Comparison of ENCODE assay signal across 35 cellular contexts in genomic region chr7:77184990-77185389, GRCh38. TPM values are rescaled to one million over a fixed set of nuclear protein-coding genes. Genes with fewer than 3 reads are reported as not detected.
A peak's percentile ranks its signal among the peaks of the same experiment; 100 is the strongest.
DNase-seq lines count a peak whose midpoint lies in the region; ATAC-seq, FAIRE-seq and TF ChIP-seq lines count a peak whose summit lies in the region.
"Had no signal": no experiment of that assay in that cellular context is flagged by ENCODE, and none has a peak within 500 bp of the region (broad histone marks: within the 10 kb centered on the region; RNA-seq: fewer than 3 reads in every experiment).

No MANE protein-coding gene starts in this region.

- TF ChIP-seq CTCF in astrocyte (IDR thresholded peaks at IDR 0.05; ENCODE audit: insufficient read depth, low read depth, low read length) (no peak), gastroesophageal sphincter (IDR thresholded peaks at IDR 0.05) (no peak), thoracic aorta (IDR thresholded peaks at IDR 0.05) (no peak), hepatocyte (IDR thresholded peaks at IDR 0.05; ENCODE audit: poor library complexity) (no peak)

- H3K9me3 Mint-ChIP-seq in astrocyte (ENCODE audit: unreplicated experiment): no peaks in the 10 kb centered on the region
- no peaks in the 10 kb centered on the region for H3K9me3 Mint-ChIP-seq in stimulated activated effector memory CD8-positive, alpha-beta T cell treated with anti-CD3 and anti-CD28 coated beads, Interleukin-12 subunit alpha, Interleukin-12 subunit beta, amount 100 ng/mL, for 72 hours
- H3K9me3 Mint-ChIP-seq: neural crest cell had no signal

- H3K36me3 ChIP-seq in astrocyte (ENCODE audit: insufficient read depth, low read length) (no peaks in the 10 kb centered on the region), gastroesophageal sphincter (no peaks in the 10 kb centered on the region), thoracic aorta (no peaks in the 10 kb centered on the region), hepatocyte (replicated peaks; ENCODE audit: insufficient read depth, low read depth) (no peaks in the 10 kb centered on the region)
- H3K36me3 ChIP-seq in effector memory CD4-positive, alpha-beta T cell (ENCODE audit: control insufficient read depth, insufficient read depth, low read length): no peaks in the 10 kb centered on the region
- H3K36me3 ChIP-seq: lower lobe of right lung, ovary had no signal

- H3K36me3 Mint-ChIP-seq in astrocyte (ENCODE audit: low read depth, unreplicated experiment): no peaks in the 10 kb centered on the region
- H3K36me3 Mint-ChIP-seq in stimulated activated effector memory CD8-positive, alpha-beta T cell treated with anti-CD3 and anti-CD28 coated beads, Interleukin-12 subunit alpha, Interleukin-12 subunit beta, amount 100 ng/mL, for 72 hours: no peaks in the 10 kb centered on the region

- no peak overlapping the region for H3K27ac ChIP-seq in astrocyte (ENCODE audit: low read depth, low read length)
- peak overlapping the region; percentile 50 to 83 (median 62) for H3K27ac ChIP-seq in gastroesophageal sphincter
- H3K27ac ChIP-seq in thoracic aorta: peak overlapping the region; percentile 14 to 47
- H3K27ac ChIP-seq in hepatocyte: no peak overlapping the region
- H3K27ac ChIP-seq in effector memory CD4-positive, alpha-beta T cell (ENCODE audit: insufficient read depth, low read length, poor library complexity, severe bottlenecking): no peak overlapping the region
- H3K27ac ChIP-seq: C4-2B, epithelial cell of prostate, lower lobe of right lung, ovary, testis, VCaP had no signal

- H3K27me3 ChIP-seq in astrocyte (ENCODE audit: insufficient read depth, low read length) (no peaks in the 10 kb centered on the region), gastroesophageal sphincter (no peaks in the 10 kb centered on the region), thoracic aorta (replicated peaks; ENCODE audit: insufficient read depth) (no peaks in the 10 kb centered on the region), hepatocyte (no peaks in the 10 kb centered on the region)
- H3K27me3 ChIP-seq in effector memory CD4-positive, alpha-beta T cell (replicated peaks; ENCODE audit: control insufficient read depth, insufficient read depth, low read length, poor library complexity, severe bottlenecking): no peaks in the 10 kb centered on the region
- H3K27me3 ChIP-seq: ovary, testis had no signal

- DNase-seq in EH (ENCODE audit: low read depth): peak; percentile 15
- peak; percentile 36 for DNase-seq in astrocyte (ENCODE audit: low read depth)
- DNase-seq in thoracic aorta (ENCODE audit: low spot score): no peak
- DNase-seq in hepatocyte (ENCODE audit: low spot score): no peak
- no peak for DNase-seq in stimulated activated effector memory CD8-positive, alpha-beta T cell treated with anti-CD3 and anti-CD28 coated beads, Interleukin-12 subunit alpha, Interleukin-12 subunit beta, amount 100 ng/mL, for 72 hours (ENCODE audit: low spot score in 2 of 2)
- no peak for DNase-seq in effector memory CD4-positive, alpha-beta T cell
- DNase-seq: activated CD4-positive, alpha-beta T cell treated with anti-CD3 and anti-CD28 coated beads for 36 hours; activated CD8-positive, alpha-beta T cell treated with anti-CD3 and anti-CD28 coated beads, Interleukin-2, amount 10 ng/mL, durations not matched to agents 7 days and 5 days; activated naive CD4-positive, alpha-beta T cell treated with anti-CD3 and anti-CD28 coated beads for 36 hours; amniotic stem cell; Caco-2; effector CD4-positive, alpha-beta T cell; GOT3; lower lobe of right lung; NCI-H146; NCI-H226; NCI-H526 treated with DMSO at 0.1 percent for 48 hours; NK-92 treated with Interleukin-12 subunit alpha and Interleukin-12 subunit beta, amount 100 ng/mL, for 24 hours; ovary; SHP77; small intestine; stimulated activated naive CD8-positive, alpha-beta T cell treated with anti-CD3 and anti-CD28 coated beads, Interleukin-15, Interleukin-2, amounts not matched to agents 100 U/mL and 50 U/mL, for 24 hours; SW 1271; testis had no signal

- no peaks in the 10 kb centered on the region for H3K9me3 ChIP-seq in astrocyte (ENCODE audit: insufficient read depth, low read depth, low read length)
- H3K9me3 ChIP-seq in gastroesophageal sphincter: no peaks in the 10 kb centered on the region
- H3K9me3 ChIP-seq in thoracic aorta: no peaks in the 10 kb centered on the region
- peaks cover 3% of the 10 kb centered on the region for H3K9me3 ChIP-seq in hepatocyte (ENCODE audit: low read depth)
- H3K9me3 ChIP-seq in effector memory CD4-positive, alpha-beta T cell (ENCODE audit: control insufficient read depth, low read length): no peaks in the 10 kb centered on the region
- H3K9me3 ChIP-seq: Caco-2, lower lobe of right lung, ovary, testis had no signal

- FAIRE-seq in astrocyte (lab: Jason Lieb, UNC): no peak
- FAIRE-seq: bronchial epithelial cell, colon, frontal cortex, G401.6, GM19239, small intestine had no signal

- TF ChIP-seq EP300 in gastroesophageal sphincter (IDR thresholded peaks at IDR 0.05): no peak

- H3K27ac Mint-ChIP-seq in astrocyte (ENCODE audit: unreplicated experiment): no peak overlapping the region
- no peak overlapping the region for H3K27ac Mint-ChIP-seq in stimulated activated effector memory CD8-positive, alpha-beta T cell treated with anti-CD3 and anti-CD28 coated beads, Interleukin-12 subunit alpha, Interleukin-12 subunit beta, amount 100 ng/mL, for 72 hours
- H3K27ac Mint-ChIP-seq: activated CD4-positive, alpha-beta T cell treated with anti-CD3 and anti-CD28 coated beads for 36 hours; activated CD8-positive, alpha-beta T cell treated with anti-CD3 and anti-CD28 coated beads, Interleukin-2, amount 10 ng/mL, durations not matched to agents 7 days and 5 days; activated naive CD4-positive, alpha-beta T cell treated with anti-CD3 and anti-CD28 coated beads for 36 hours had no signal

- H3K9me2 ChIP-seq in hepatocyte (replicated peaks; ENCODE audit: insufficient read depth): no peaks in the 10 kb centered on the region

- H2AFZ ChIP-seq in astrocyte (ENCODE audit: low read depth, low read length) (no peak overlapping the region), hepatocyte (no peak overlapping the region)

- H3K4me3 ChIP-seq in astrocyte (ENCODE audit: insufficient read depth, low read depth, low read length) (no peak overlapping the region), gastroesophageal sphincter (no peak overlapping the region), thoracic aorta (no peak overlapping the region), hepatocyte (no peak overlapping the region)
- no peak overlapping the region for H3K4me3 ChIP-seq in effector memory CD4-positive, alpha-beta T cell (ENCODE audit: insufficient read depth, low read depth, low read length, poor library complexity, severe bottlenecking)
- H3K4me3 ChIP-seq: lower lobe of right lung, ovary, testis had no signal

- H3K79me2 ChIP-seq in astrocyte (ENCODE audit: insufficient read depth, low read length) (no peaks in the 10 kb centered on the region), hepatocyte (no peaks in the 10 kb centered on the region)

- WGBS in gastroesophageal sphincter (ENCODE audit: low coverage in 1 of 2), 2 donors: 7 to 17% methylated on average over 3 of the region's 3 CpGs
- WGBS in hepatocyte (ENCODE audit: low lambda C conversion rate, missing lambda C conversion rate): 64% methylated on average over 3 of the region's 3 CpGs

- H3K9ac ChIP-seq in astrocyte (ENCODE audit: low read length): no peak overlapping the region

- TF ChIP-seq POLR2A in gastroesophageal sphincter (IDR thresholded peaks at IDR 0.05): no peak

- H3K4me3 Mint-ChIP-seq in astrocyte (ENCODE audit: unreplicated experiment): no peak overlapping the region
- no peak overlapping the region for H3K4me3 Mint-ChIP-seq in stimulated activated effector memory CD8-positive, alpha-beta T cell treated with anti-CD3 and anti-CD28 coated beads, Interleukin-12 subunit alpha, Interleukin-12 subunit beta, amount 100 ng/mL, for 72 hours
- H3K4me3 Mint-ChIP-seq: activated CD4-positive, alpha-beta T cell treated with anti-CD3 and anti-CD28 coated beads for 36 hours; activated CD8-positive, alpha-beta T cell treated with anti-CD3 and anti-CD28 coated beads, Interleukin-2, amount 10 ng/mL, durations not matched to agents 7 days and 5 days; activated naive CD4-positive, alpha-beta T cell treated with anti-CD3 and anti-CD28 coated beads for 36 hours; neural crest cell had no signal

- H3K4me1 ChIP-seq in astrocyte (ENCODE audit: insufficient read depth, low read length): no peaks in the 10 kb centered on the region
- H3K4me1 ChIP-seq in gastroesophageal sphincter: peaks cover 5 to 40% (median 9%) of the 10 kb centered on the region in 3 donors
- H3K4me1 ChIP-seq in thoracic aorta (ENCODE audit: control insufficient read depth in 1 of 2, low read depth in 2 of 2): peaks cover 21 to 32% of the 10 kb centered on the region in 2 donors
- H3K4me1 ChIP-seq in hepatocyte (ENCODE audit: insufficient read depth): peaks cover 6% of the 10 kb centered on the region
- H3K4me1 ChIP-seq in effector memory CD4-positive, alpha-beta T cell (ENCODE audit: control insufficient read depth, insufficient read depth, low read length, poor library complexity, severe bottlenecking): no peaks in the 10 kb centered on the region
- H3K4me1 ChIP-seq: Caco-2, testis had no signal

- no peaks in the 10 kb centered on the region for H4K20me1 ChIP-seq in astrocyte (ENCODE audit: insufficient read depth, low read length)
- H4K20me1 ChIP-seq in hepatocyte (ENCODE audit: insufficient read depth, poor library complexity, severe bottlenecking): no peaks in the 10 kb centered on the region

- H3K4me2 ChIP-seq in astrocyte (ENCODE audit: low read length) (no peak overlapping the region), hepatocyte (no peak overlapping the region)

- H3K27me3 Mint-ChIP-seq in astrocyte (ENCODE audit: low read depth, unreplicated experiment): no peaks in the 10 kb centered on the region
- H3K27me3 Mint-ChIP-seq: activated CD4-positive, alpha-beta T cell treated with anti-CD3 and anti-CD28 coated beads for 36 hours had no signal

- no peaks in the 10 kb centered on the region for H3K4me1 Mint-ChIP-seq in astrocyte (ENCODE audit: low read depth, unreplicated experiment)
- no peaks in the 10 kb centered on the region for H3K4me1 Mint-ChIP-seq in stimulated activated effector memory CD8-positive, alpha-beta T cell treated with anti-CD3 and anti-CD28 coated beads, Interleukin-12 subunit alpha, Interleukin-12 subunit beta, amount 100 ng/mL, for 72 hours
- H3K4me1 Mint-ChIP-seq: activated CD4-positive, alpha-beta T cell treated with anti-CD3 and anti-CD28 coated beads for 36 hours; neural crest cell had no signal

- ATAC-seq in gastroesophageal sphincter (no peak), thoracic aorta (ENCODE audit: insufficient number of reproducible peaks, low FRiP score, low read depth) (no peak)
- ATAC-seq in stimulated activated effector memory CD8-positive, alpha-beta T cell treated with anti-CD3 and anti-CD28 coated beads, Interleukin-12 subunit alpha, Interleukin-12 subunit beta, amount 100 ng/mL, for 72 hours: no peak
- ATAC-seq: activated CD4-positive, alpha-beta T cell treated with anti-CD3 and anti-CD28 coated beads for 36 hours; activated CD8-positive, alpha-beta T cell treated with anti-CD3 and anti-CD28 coated beads, Interleukin-2, amount 10 ng/mL, durations not matched to agents 7 days and 5 days; lower lobe of right lung; stimulated activated naive CD8-positive, alpha-beta T cell treated with anti-CD3 and anti-CD28 coated beads, Interleukin-15, Interleukin-2, amounts not matched to agents 100 U/mL and 50 U/mL, for 24 hours had no signal

RNA-seq across cellular contexts. Expression of gene FGL2, which starts 14.6 kb away (rescaled TPM):
- total RNA-seq in astrocyte (not detected in 2 replicates), gastroesophageal sphincter (100 to 1,000 TPM; 199 to 756 (median 378) TPM), thoracic aorta (100 to 1,000 TPM; 163 to 242 TPM), hepatocyte (0.80 and 1.2 TPM in 2 replicates)
- polyA plus RNA-seq in hepatocyte: 0.57 and 0.83 TPM in 2 replicates
- total RNA-seq: activated naive CD4-positive, alpha-beta T cell treated with anti-CD3 and anti-CD28 coated beads for 36 hours; Caco-2; HT1080; neural crest cell had no signal

Comparison
In these comparisons a context has a peak if more than half of its experiments do, and no peak if none do; other contexts are left out.
1. DNase-seq: peak in EH (single experiment) and astrocyte (single experiment); none in thoracic aorta (single experiment), hepatocyte (single experiment), stimulated activated effector memory CD8-positive, alpha-beta T cell treated with anti-CD3 and anti-CD28 coated beads, Interleukin-12 subunit alpha, Interleukin-12 subunit beta, amount 100 ng/mL, for 72 hours (0 of 2) and effector memory CD4-positive, alpha-beta T cell (0 of 3).
2. H3K27ac ChIP-seq: peak in gastroesophageal sphincter (4 of 4) and thoracic aorta (2 of 2); none in astrocyte (single experiment), hepatocyte (single experiment) and effector memory CD4-positive, alpha-beta T cell (single experiment).
3. RNA of gene FGL2, which starts 14.6 kb away (total RNA-seq): 199 to 756 TPM in gastroesophageal sphincter and 163 to 242 TPM in thoracic aorta; 0.80 to 1.2 TPM in hepatocyte and not detected in astrocyte; every median in the first group is over 10 times any median in the second.